In the genomic region with DNA sequence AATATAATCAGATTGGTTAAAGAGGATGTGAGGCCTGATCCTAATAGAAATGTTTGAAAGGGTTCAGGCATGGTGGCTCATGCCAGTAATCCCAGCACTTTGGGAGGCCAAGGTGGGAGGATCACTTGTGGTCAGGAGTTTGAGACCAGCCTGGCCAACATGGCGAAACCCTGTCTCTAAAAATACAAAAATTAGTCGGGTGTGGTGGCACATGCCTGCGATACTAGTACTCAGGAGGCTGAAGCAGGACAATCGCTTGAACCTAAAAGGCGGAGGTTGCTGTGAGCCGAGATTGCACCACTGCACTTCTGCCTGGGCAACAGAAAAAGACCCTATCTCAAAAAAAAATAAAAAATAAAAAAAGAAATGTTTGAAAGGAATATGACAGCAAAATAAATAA, we compare ENCODE assay signal across 8 cellular contexts. TPM values are rescaled to one million over a fixed set of nuclear protein-coding genes. Genes with fewer than 3 reads are reported as not detected.
DNase-seq lines count a peak whose midpoint lies in the region; ATAC-seq and TF ChIP-seq lines count a peak whose summit lies in the region.
"Not testable (repeated sequence)": the region's sequence is repeated elsewhere in the genome, so short reads cannot be mapped to it uniquely, and the experiment has no call there.

No MANE protein-coding gene starts in this region.

- H3K9me3 Mint-ChIP-seq in activated T-cell treated with anti-CD3 and anti-CD28 coated beads, Interleukin-2, amount 50 U/mL, for 24 hours; glutamatergic neuron (ENCODE audit: unreplicated experiment); natural killer cell; stimulated activated memory B cell treated with anti-CD40 and anti-IgM and Interleukin-4, amounts not matched to agents 10 μg/mL and 1 μg/mL and 100 μg/mL, for 72 hours: not testable (repeated sequence)

- intact Hi-C loops in HCT116 (cut with micrococcal nuclease); natural killer cell (cut with micrococcal nuclease): not testable (repeated sequence)
- intact Hi-C loops in OCI-LY7 (cut with micrococcal nuclease; ENCODE audit: unreplicated experiment) (loop anchor here (5.0 to 10.0 kb wide), 2 partner anchors 275 to 1778 kb away; a partner anchor contains a TSS), mammary epithelial cell (cut with micrococcal nuclease) (loop anchor here (5.0 kb wide), 1 partner anchor 345 kb away; no protein-coding TSS in a partner anchor)

- H3K36me3 ChIP-seq in HCT116 (ENCODE audit: control insufficient read depth in 1 of 2, insufficient read depth in 2 of 2, low read length in 2 of 2); mammary epithelial cell (ENCODE audit: insufficient read depth, low read length): not testable (repeated sequence)
- peaks cover 53% of the 10 kb centered on the region for H3K36me3 ChIP-seq in OCI-LY7 (ENCODE audit: insufficient read depth, low read length)

- H3K27ac ChIP-seq in AG04450 (ENCODE audit: low read depth, low read length); HCT116 (ENCODE audit: low read depth, low read length); OCI-LY7 (ENCODE audit: low read depth, low read length, poor library complexity, severe bottlenecking); mammary epithelial cell (ENCODE audit: insufficient read depth, low read depth, low read length): not testable (repeated sequence)

- not testable (repeated sequence) for BruUV-seq in HCT116 (replicated peaks; lab: Mats Ljungman, UMichigan); OCI-LY7 (replicated peaks; lab: Mats Ljungman, UMichigan); mammary epithelial cell (replicated peaks; lab: Mats Ljungman, UMichigan)

- in situ Hi-C loops in mammary epithelial cell (cut with MboI; ENCODE audit: low sequenced_read_pairs in 2 of 2) = not testable (repeated sequence)

- H2AFZ ChIP-seq in HCT116 (ENCODE audit: low read depth, low read length, poor library complexity, severe bottlenecking); OCI-LY7 (ENCODE audit: low read length); mammary epithelial cell (ENCODE audit: low read depth, low read length): not testable (repeated sequence)

- DNase-seq in AG04450 (ENCODE audit: low read depth, low spot score); HCT116 (ENCODE audit: low read depth, low spot score); activated T-cell treated with anti-CD3 and anti-CD28 coated beads, Interleukin-2, amount 50 U/mL, for 24 hours; mammary epithelial cell; glutamatergic neuron; natural killer cell: not testable (repeated sequence)
- DNase-seq in OCI-LY7 (ENCODE audit: low spot score) = peak; percentile 17

- not testable (repeated sequence) for H3K27me3 Mint-ChIP-seq in activated T-cell treated with anti-CD3 and anti-CD28 coated beads, Interleukin-2, amount 50 U/mL, for 24 hours; glutamatergic neuron (ENCODE audit: unreplicated experiment); natural killer cell (ENCODE audit: low read depth in 2 of 2); stimulated activated memory B cell treated with anti-CD40 and anti-IgM and Interleukin-4, amounts not matched to agents 10 μg/mL and 1 μg/mL and 100 μg/mL, for 72 hours

- H3K4me3 ChIP-seq in AG04450 (ENCODE audit: low read depth, low read length) (peak overlapping the region; percentile 40), OCI-LY7 (ENCODE audit: low read depth, low read length, poor library complexity, severe bottlenecking) (peak overlapping the region; percentile 99)
- H3K4me3 ChIP-seq in HCT116 (replicated peaks in 1 of 2; ENCODE audit: low read depth in 1 of 2, low read length in 2 of 2); mammary epithelial cell (replicated peaks in 1 of 3; ENCODE audit: insufficient read depth in 1 of 3, low read depth in 2 of 3, low read length in 3 of 3): not testable (repeated sequence)

- H4K20me1 ChIP-seq in HCT116 (ENCODE audit: insufficient read depth) = peaks cover 32% of the 10 kb centered on the region
- peaks cover 42% of the 10 kb centered on the region for H4K20me1 ChIP-seq in OCI-LY7 (ENCODE audit: insufficient read depth, low read length)
- H4K20me1 ChIP-seq in mammary epithelial cell (ENCODE audit: insufficient read depth, low read length) = not testable (repeated sequence)

- dilution Hi-C loops in mammary epithelial cell (cut with HindIII; ENCODE audit: low sequenced_read_pairs) = not testable (repeated sequence)

- not testable (repeated sequence) for ATAC-seq in HCT116; natural killer cell; stimulated activated memory B cell treated with anti-CD40 and anti-IgM and Interleukin-4, amounts not matched to agents 10 μg/mL and 1 μg/mL and 100 μg/mL, for 72 hours

- TF ChIP-seq POLR2A in HCT116 (IDR thresholded peaks at IDR 0.05; ENCODE audit: borderline replicate concordance, extremely low read depth, insufficient read depth, insufficient read length) = not testable (repeated sequence)

- peak overlapping the region; percentile 95 for H3K4me3 Mint-ChIP-seq in activated T-cell treated with anti-CD3 and anti-CD28 coated beads, Interleukin-2, amount 50 U/mL, for 24 hours
- peak overlapping the region; percentile 91 for H3K4me3 Mint-ChIP-seq in glutamatergic neuron (ENCODE audit: unreplicated experiment)
- H3K4me3 Mint-ChIP-seq in natural killer cell = peak overlapping the region; percentile 55
- H3K4me3 Mint-ChIP-seq in stimulated activated memory B cell treated with anti-CD40 and anti-IgM and Interleukin-4, amounts not matched to agents 10 μg/mL and 1 μg/mL and 100 μg/mL, for 72 hours = peak overlapping the region; percentile 71

- H3K9ac ChIP-seq in HCT116 (ENCODE audit: low read length); mammary epithelial cell (ENCODE audit: insufficient read depth, low read length): not testable (repeated sequence)

- H3K36me3 Mint-ChIP-seq in activated T-cell treated with anti-CD3 and anti-CD28 coated beads, Interleukin-2, amount 50 U/mL, for 24 hours (ENCODE audit: low read depth) = peaks cover 73% of the 10 kb centered on the region
- H3K36me3 Mint-ChIP-seq in glutamatergic neuron (ENCODE audit: unreplicated experiment); natural killer cell: not testable (repeated sequence)
- H3K36me3 Mint-ChIP-seq in stimulated activated memory B cell treated with anti-CD40 and anti-IgM and Interleukin-4, amounts not matched to agents 10 μg/mL and 1 μg/mL and 100 μg/mL, for 72 hours = peaks cover 22% of the 10 kb centered on the region

- H3K4me2 ChIP-seq in HCT116 (ENCODE audit: low read length) (peak overlapping the region; percentile 67; the same call in 1 of the 2 replicates), OCI-LY7 (ENCODE audit: low read length) (peak overlapping the region; percentile 91), mammary epithelial cell (ENCODE audit: insufficient read depth, low read depth, low read length) (peak overlapping the region; percentile 78)

- CTCF ChIA-PET in AG04450 (lab: Charles Lee) = interaction anchor here (1.3 kb wide), 1 partner anchor 274 kb away, joined by 3 read pairs; no protein-coding TSS in a partner anchor
- CTCF ChIA-PET in HCT116 (lab: Charles Lee); OCI-LY7 (lab: Charles Lee; ENCODE audit: unreplicated experiment); mammary epithelial cell (lab: Charles Lee; ENCODE audit: low non-redundant PET): not testable (repeated sequence)

- not testable (repeated sequence) for H3K9me3 ChIP-seq in AG04450 (ENCODE audit: control insufficient read depth, insufficient read depth, low read length); HCT116 (ENCODE audit: control insufficient read depth in 1 of 2, insufficient read depth in 1 of 2, low read depth in 1 of 2, low read length in 2 of 2); OCI-LY7 (ENCODE audit: low read length); mammary epithelial cell (replicated peaks; ENCODE audit: insufficient read depth, low read length)

- H3K4me1 Mint-ChIP-seq in activated T-cell treated with anti-CD3 and anti-CD28 coated beads, Interleukin-2, amount 50 U/mL, for 24 hours (ENCODE audit: low read depth) = peaks cover 68% of the 10 kb centered on the region
- peaks cover 17% of the 10 kb centered on the region for H3K4me1 Mint-ChIP-seq in glutamatergic neuron (ENCODE audit: low read depth, unreplicated experiment)
- H3K4me1 Mint-ChIP-seq in natural killer cell = peaks cover 77 to 79% of the 10 kb centered on the region in 2 donors
- H3K4me1 Mint-ChIP-seq in stimulated activated memory B cell treated with anti-CD40 and anti-IgM and Interleukin-4, amounts not matched to agents 10 μg/mL and 1 μg/mL and 100 μg/mL, for 72 hours = peaks cover 72% of the 10 kb centered on the region

- not testable (repeated sequence) for H3K9me2 ChIP-seq in HCT116 (ENCODE audit: insufficient read depth); OCI-LY7 (ENCODE audit: insufficient read depth, low read length)

- H3K27ac Mint-ChIP-seq in activated T-cell treated with anti-CD3 and anti-CD28 coated beads, Interleukin-2, amount 50 U/mL, for 24 hours = peak overlapping the region; percentile 91
- peak overlapping the region; percentile 52 for H3K27ac Mint-ChIP-seq in glutamatergic neuron (ENCODE audit: unreplicated experiment)
- H3K27ac Mint-ChIP-seq in natural killer cell = peak overlapping the region; percentile 90 to 100
- not testable (repeated sequence) for H3K27ac Mint-ChIP-seq in stimulated activated memory B cell treated with anti-CD40 and anti-IgM and Interleukin-4, amounts not matched to agents 10 μg/mL and 1 μg/mL and 100 μg/mL, for 72 hours

- H3K79me2 ChIP-seq in HCT116 (ENCODE audit: insufficient read depth, low read length) = peaks cover 84% of the 10 kb centered on the region
- H3K79me2 ChIP-seq in OCI-LY7 (ENCODE audit: insufficient read depth, low read depth, low read length) = peaks cover 86% of the 10 kb centered on the region
- H3K79me2 ChIP-seq in mammary epithelial cell (ENCODE audit: insufficient read depth, low read length) = peaks cover 86% of the 10 kb centered on the region

- RAD21 ChIA-PET in HCT116 (lab: Charles Lee; ENCODE audit: low non-redundant PET in 1 of 2, low total read pairs in 2 of 2, uncharacterized antibody in 2 of 2, unreplicated experiment in 2 of 2) = not testable (repeated sequence)

- WGBS in mammary epithelial cell (ENCODE audit: low coverage, missing lambda C conversion rate) = 96% methylated on average over 6 of the region's 6 CpGs

- not testable (repeated sequence) for H3K27me3 ChIP-seq in AG04450 (ENCODE audit: control insufficient read depth, insufficient read depth, low read length); HCT116 (ENCODE audit: insufficient read depth, low read length); mammary epithelial cell (ENCODE audit: insufficient read depth, low read length)

- POLR2A ChIA-PET in AG04450 (lab: Yijun Ruan, JAX) (interaction anchor here (1.6 kb wide), 1 partner anchor 20 kb away, joined by 5 read pairs; no protein-coding TSS in a partner anchor), HCT116 (lab: Charles Lee) (interaction anchor here (2.0 kb wide), 1 partner anchor 21 kb away, joined by 5 read pairs; a partner anchor contains a TSS), OCI-LY7 (lab: Charles Lee) (interaction anchor here (0.9 to 2.5 kb wide), 7 partner anchors 9 to 300 kb away, joined by 3 to 14 read pairs (median 3); a partner anchor contains a TSS)

- TF ChIP-seq CTCF in AG04450 (IDR thresholded peaks at IDR 0.05; ENCODE audit: low read depth, low read length); HCT116 (IDR thresholded peaks at IDR 0.05 in 2 of 3, conservative IDR thresholded peaks at IDR 0.05 in 1 of 3; ENCODE audit: borderline replicate concordance in 1 of 3, insufficient read depth in 1 of 3, low read depth in 2 of 3, low read length in 2 of 3); OCI-LY7 (conservative IDR thresholded peaks at IDR 0.05; ENCODE audit: low read length); mammary epithelial cell (conservative IDR thresholded peaks at IDR 0.05 in 1 of 2, IDR thresholded peaks at IDR 0.05 in 1 of 2; ENCODE audit: extremely low read depth in 1 of 2, insufficient read depth in 1 of 2, low read depth in 1 of 2, low read length in 2 of 2); glutamatergic neuron (IDR thresholded peaks at IDR 0.05; ENCODE audit: partially characterized antibody, unreplicated experiment); natural killer cell (IDR thresholded peaks at IDR 0.05): not testable (repeated sequence)

- not testable (repeated sequence) for TF ChIP-seq RAD21 in HCT116 (IDR thresholded peaks at IDR 0.05; ENCODE audit: low read depth)

- peaks cover 6 to 22% of the 10 kb centered on the region in 2 experiments; a peak in 2 of 4 replicates for H3K4me1 ChIP-seq in HCT116 (ENCODE audit: control insufficient read depth in 1 of 2, insufficient read depth in 2 of 2, low read length in 2 of 2)
- peaks cover 44% of the 10 kb centered on the region for H3K4me1 ChIP-seq in OCI-LY7 (ENCODE audit: insufficient read depth, low read length, poor library complexity, severe bottlenecking)
- peaks cover 12% of the 10 kb centered on the region for H3K4me1 ChIP-seq in mammary epithelial cell (ENCODE audit: insufficient read depth, low read length)

RNA-seq across cellular contexts. Expression of a gene that starts 2.3 kb away (rescaled TPM):
- polyA plus RNA-seq in AG04450 (2011; rRNA removed) (502 and 651 TPM in 2 replicates), mammary epithelial cell (178 TPM)
- 298 and 420 TPM in 2 replicates for polyA minus RNA-seq in AG04450 (2011; rRNA and poly(A)+ RNA removed)
- total RNA-seq in HCT116 (2021; ENCODE audit: unreplicated experiment) (282 TPM), OCI-LY7 (2022) (268 and 298 TPM in 2 replicates), mammary epithelial cell (100 to 1,000 TPM; 132 to 153 TPM), glutamatergic neuron (ENCODE audit: unreplicated experiment) (401 TPM), natural killer cell (100 to 1,000 TPM; 387 to 472 (median 447) TPM)
- polyA plus RNA-seq in HCT116 (2012) = 194 and 213 TPM in 2 replicates
- 162 and 198 TPM in 2 replicates for total RNA-seq in OCI-LY7 (2014; rRNA removed; shearing (Covaris generic))
- 173 TPM for polyA minus RNA-seq in mammary epithelial cell

RNA-seq across cellular contexts. Expression of a gene that starts 20.8 kb away (rescaled TPM):
- polyA plus RNA-seq in AG04450 (2011; rRNA removed) (5.8 and 8.8 TPM in 2 replicates), mammary epithelial cell (2.7 TPM)
- polyA minus RNA-seq in AG04450 (2011; rRNA and poly(A)+ RNA removed) = 6.4 and 8.8 TPM in 2 replicates
- total RNA-seq in HCT116 (2021; ENCODE audit: unreplicated experiment) (20.4 TPM), OCI-LY7 (2022) (12.2 and 13.5 TPM in 2 replicates), mammary epithelial cell (10 to 100 TPM; 23.9 to 40.0 TPM), glutamatergic neuron (ENCODE audit: unreplicated experiment) (13.2 TPM), natural killer cell (10 to 100 TPM; 64.6 to 79.2 (median 72.5) TPM)
- 8.8 and 10.2 TPM in 2 replicates for polyA plus RNA-seq in HCT116 (2012)
- 4.5 and 5.0 TPM in 2 replicates for total RNA-seq in OCI-LY7 (2014; rRNA removed; shearing (Covaris generic))
- 34.8 TPM for polyA minus RNA-seq in mammary epithelial cell
